Comparison of ENCODE assay signal across 1 cellular context in genomic region chr1:63794354-63794753, GRCh38.
TF ChIP-seq lines count a peak whose summit lies in the region.

No MANE protein-coding gene starts in this region.

TF ChIP-seq in GM23338, 12 proteins besides CTCF, POLR2A, EP300 and RAD21 (continued from another document):
- no peak for TF ChIP-seq ZNF462 (CRISPR knock-in tag; IDR thresholded peaks at IDR 0.05)
- no peak for TF ChIP-seq CREB1 (CRISPR knock-in tag; IDR thresholded peaks at IDR 0.05; ENCODE audit: low read depth)
- no peak for TF ChIP-seq EZH2phosphoT487 (IDR thresholded peaks at IDR 0.05; ENCODE audit: unreplicated experiment)
- TF ChIP-seq, protein P1, sequence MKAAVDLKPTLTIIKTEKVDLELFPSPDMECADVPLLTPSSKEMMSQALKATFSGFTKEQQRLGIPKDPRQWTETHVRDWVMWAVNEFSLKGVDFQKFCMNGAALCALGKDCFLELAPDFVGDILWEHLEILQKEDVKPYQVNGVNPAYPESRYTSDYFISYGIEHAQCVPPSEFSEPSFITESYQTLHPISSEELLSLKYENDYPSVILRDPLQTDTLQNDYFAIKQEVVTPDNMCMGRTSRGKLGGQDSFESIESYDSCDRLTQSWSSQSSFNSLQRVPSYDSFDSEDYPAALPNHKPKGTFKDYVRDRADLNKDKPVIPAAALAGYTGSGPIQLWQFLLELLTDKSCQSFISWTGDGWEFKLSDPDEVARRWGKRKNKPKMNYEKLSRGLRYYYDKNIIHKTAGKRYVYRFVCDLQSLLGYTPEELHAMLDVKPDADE (IDR thresholded peaks at IDR 0.05), result no peak
- TF ChIP-seq JUNB (IDR thresholded peaks at IDR 0.05; ENCODE audit: unreplicated experiment), result no peak
- TF ChIP-seq NANOG (IDR thresholded peaks at IDR 0.05; ENCODE audit: borderline replicate concordance), result no peak
- TF ChIP-seq, protein P2, sequence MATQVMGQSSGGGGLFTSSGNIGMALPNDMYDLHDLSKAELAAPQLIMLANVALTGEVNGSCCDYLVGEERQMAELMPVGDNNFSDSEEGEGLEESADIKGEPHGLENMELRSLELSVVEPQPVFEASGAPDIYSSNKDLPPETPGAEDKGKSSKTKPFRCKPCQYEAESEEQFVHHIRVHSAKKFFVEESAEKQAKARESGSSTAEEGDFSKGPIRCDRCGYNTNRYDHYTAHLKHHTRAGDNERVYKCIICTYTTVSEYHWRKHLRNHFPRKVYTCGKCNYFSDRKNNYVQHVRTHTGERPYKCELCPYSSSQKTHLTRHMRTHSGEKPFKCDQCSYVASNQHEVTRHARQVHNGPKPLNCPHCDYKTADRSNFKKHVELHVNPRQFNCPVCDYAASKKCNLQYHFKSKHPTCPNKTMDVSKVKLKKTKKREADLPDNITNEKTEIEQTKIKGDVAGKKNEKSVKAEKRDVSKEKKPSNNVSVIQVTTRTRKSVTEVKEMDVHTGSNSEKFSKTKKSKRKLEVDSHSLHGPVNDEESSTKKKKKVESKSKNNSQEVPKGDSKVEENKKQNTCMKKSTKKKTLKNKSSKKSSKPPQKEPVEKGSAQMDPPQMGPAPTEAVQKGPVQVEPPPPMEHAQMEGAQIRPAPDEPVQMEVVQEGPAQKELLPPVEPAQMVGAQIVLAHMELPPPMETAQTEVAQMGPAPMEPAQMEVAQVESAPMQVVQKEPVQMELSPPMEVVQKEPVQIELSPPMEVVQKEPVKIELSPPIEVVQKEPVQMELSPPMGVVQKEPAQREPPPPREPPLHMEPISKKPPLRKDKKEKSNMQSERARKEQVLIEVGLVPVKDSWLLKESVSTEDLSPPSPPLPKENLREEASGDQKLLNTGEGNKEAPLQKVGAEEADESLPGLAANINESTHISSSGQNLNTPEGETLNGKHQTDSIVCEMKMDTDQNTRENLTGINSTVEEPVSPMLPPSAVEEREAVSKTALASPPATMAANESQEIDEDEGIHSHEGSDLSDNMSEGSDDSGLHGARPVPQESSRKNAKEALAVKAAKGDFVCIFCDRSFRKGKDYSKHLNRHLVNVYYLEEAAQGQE (IDR thresholded peaks at IDR 0.05; ENCODE audit: unreplicated experiment), result no peak
TF ChIP-seq in GM23338: peak in this region for 0.
